20 cellular contexts compared by ENCODE assay signal in genomic region chr2:140108706-140109472, GRCh38.
"Had no signal": no experiment of that assay in that cellular context is flagged by ENCODE, and none has a peak within 500 bp of the region (broad histone marks: within the 10 kb centered on the region; RNA-seq: fewer than 3 reads in every experiment).

No MANE protein-coding gene starts in this region.

- H3K27me3 ChIP-seq: hepatocyte, spleen, tibial artery, upper lobe of left lung, uterus had no signal

- H3K4me3 ChIP-seq: hepatocyte, mucosa of descending colon, spleen, tibial artery, upper lobe of left lung, uterus had no signal

- H3K4me1 Mint-ChIP-seq: naive thymus-derived CD8-positive, alpha-beta T cell; stimulated activated memory B cell treated with anti-CD40 and anti-IgM and Interleukin-4, amounts not matched to agents 10 μg/mL and 1 μg/mL and 100 μg/mL, for 72 hours had no signal

- DNase-seq: effector CD4-positive, alpha-beta T cell; foreskin melanocyte; head of caudate nucleus; mammary epithelial cell; mucosa of descending colon; naive thymus-derived CD8-positive, alpha-beta T cell; posterior cingulate gyrus; spleen; stimulated activated CD4-positive, alpha-beta T cell treated with anti-CD3 and anti-CD28 coated beads, Interleukin-15, amount 100 ng/mL, for 24 hours; stimulated activated CD4-positive, alpha-beta T cell treated with anti-CD3 and anti-CD28 coated beads, Interleukin-1b, Interleukin-23, amount 100 ng/mL, for 48 hours; stimulated activated CD4-positive, alpha-beta T cell treated with anti-CD3 and anti-CD28 coated beads, Interleukin-4, amount 100 ng/mL, for 24 hours; tibial artery; upper lobe of left lung; uterus had no signal

- ATAC-seq: left lobe of liver; mucosa of descending colon; naive thymus-derived CD8-positive, alpha-beta T cell; sciatic nerve; stimulated activated memory B cell treated with anti-CD40 and anti-IgM and Interleukin-4, amounts not matched to agents 10 μg/mL and 1 μg/mL and 100 μg/mL, for 72 hours had no signal

- FAIRE-seq: islet of Langerhans had no signal

- H3K4me1 ChIP-seq: spleen, tibial artery, upper lobe of left lung, uterus had no signal

- H3K27ac Mint-ChIP-seq: naive thymus-derived CD8-positive, alpha-beta T cell; stimulated activated memory B cell treated with anti-CD40 and anti-IgM and Interleukin-4, amounts not matched to agents 10 μg/mL and 1 μg/mL and 100 μg/mL, for 72 hours; stimulated activated naive CD8-positive, alpha-beta T cell treated with anti-CD3 and anti-CD28 coated beads, Interleukin-15, Interleukin-2, amounts not matched to agents 100 ng/mL and 50 ng/mL, for 24 hours had no signal

- H3K79me2 ChIP-seq: hepatocyte had no signal

- H3K4me3 Mint-ChIP-seq: naive thymus-derived CD8-positive, alpha-beta T cell; stimulated activated memory B cell treated with anti-CD40 and anti-IgM and Interleukin-4, amounts not matched to agents 10 μg/mL and 1 μg/mL and 100 μg/mL, for 72 hours; stimulated activated naive CD8-positive, alpha-beta T cell treated with anti-CD3 and anti-CD28 coated beads, Interleukin-15, Interleukin-2, amounts not matched to agents 100 ng/mL and 50 ng/mL, for 24 hours had no signal

- H2AFZ ChIP-seq: hepatocyte had no signal

- H3K27me3 Mint-ChIP-seq: naive thymus-derived CD8-positive, alpha-beta T cell; stimulated activated memory B cell treated with anti-CD40 and anti-IgM and Interleukin-4, amounts not matched to agents 10 μg/mL and 1 μg/mL and 100 μg/mL, for 72 hours; stimulated activated naive CD8-positive, alpha-beta T cell treated with anti-CD3 and anti-CD28 coated beads, Interleukin-15, Interleukin-2, amounts not matched to agents 100 ng/mL and 50 ng/mL, for 24 hours had no signal

- H3K36me3 ChIP-seq: spleen, tibial artery, upper lobe of left lung, uterus had no signal

- H3K27ac ChIP-seq: hepatocyte, spleen, tibial artery, upper lobe of left lung, uterus had no signal

- H3K4me2 ChIP-seq: hepatocyte had no signal

- H3K36me3 Mint-ChIP-seq: naive thymus-derived CD8-positive, alpha-beta T cell; stimulated activated memory B cell treated with anti-CD40 and anti-IgM and Interleukin-4, amounts not matched to agents 10 μg/mL and 1 μg/mL and 100 μg/mL, for 72 hours had no signal

- H3K9me3 ChIP-seq: mucosa of descending colon, tibial artery, upper lobe of left lung, uterus had no signal
